Comparison of ENCODE assay signal across 8 cellular contexts in the genomic region with DNA sequence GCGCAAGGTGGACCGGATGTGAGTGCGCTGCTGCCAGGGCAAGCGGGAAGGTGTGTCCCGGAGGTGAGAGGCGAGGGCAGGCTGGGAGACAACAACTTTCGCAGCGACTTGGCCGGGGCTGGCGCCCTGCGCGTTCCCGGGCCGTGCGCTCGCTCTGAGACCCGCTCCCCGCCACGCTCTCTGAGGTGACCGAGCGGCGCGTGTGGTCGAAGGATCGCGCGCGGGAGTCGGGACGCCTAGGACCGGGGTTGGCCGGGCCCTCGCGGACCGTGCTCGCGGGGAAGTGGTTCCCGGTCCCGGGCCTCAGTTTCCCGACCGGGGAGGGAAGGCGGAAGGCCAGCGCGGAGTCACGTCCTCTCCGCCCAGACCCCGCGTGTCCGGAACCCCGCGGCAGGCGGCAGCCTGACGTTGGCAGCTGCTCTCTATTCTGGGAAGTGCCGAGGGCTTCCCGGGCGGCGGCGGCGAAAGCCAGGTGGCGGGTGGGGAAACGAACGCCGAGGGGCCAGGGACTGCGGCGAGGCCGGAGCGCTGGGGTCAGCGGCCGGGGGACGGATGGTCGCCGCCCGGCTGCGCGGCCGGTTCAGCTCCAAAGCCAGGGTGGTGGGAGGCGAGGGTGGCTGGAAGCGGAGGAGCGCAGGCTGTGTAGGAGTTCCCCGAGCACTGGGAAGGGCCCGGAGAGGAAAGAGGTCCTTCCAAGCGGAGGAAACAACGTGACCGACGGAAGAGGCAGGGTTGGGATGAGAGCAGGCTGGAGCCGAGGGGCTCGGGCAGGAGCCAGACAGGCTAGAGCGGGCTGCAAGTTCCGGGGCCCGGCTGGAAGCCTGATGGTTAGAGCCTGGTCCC. TPM values are rescaled to one million over a fixed set of nuclear protein-coding genes. Genes with fewer than 3 reads are reported as not detected.
DNase-seq lines count a peak whose midpoint lies in the region; ATAC-seq and TF ChIP-seq lines count a peak whose summit lies in the region.

No MANE protein-coding gene starts in this region.

- peak; percentile 52 for ATAC-seq in HG03159 (IDR thresholded peaks at IDR 0.05; ENCODE audit: unreplicated experiment)

- H3K4me3 ChIP-seq in SJCRH30 (peak overlapping the region; percentile 94), breast epithelium (peak overlapping the region; percentile 62 to 80 (median 68))

- H3K27ac ChIP-seq in SJCRH30 (peak overlapping the region; percentile 70), breast epithelium (peak overlapping the region; percentile 77 to 85)

- no peaks in the 10 kb centered on the region; the same call in 1 of the 2 replicates for H3K36me3 ChIP-seq in SJCRH30
- no peaks in the 10 kb centered on the region for H3K36me3 ChIP-seq in breast epithelium

- H3K4me1 ChIP-seq in SJCRH30 (peaks cover 12% of the 10 kb centered on the region), breast epithelium (peaks cover 0 to 2% of the 10 kb centered on the region in 2 donors)

- H3K27me3 ChIP-seq in SJCRH30, result no peaks in the 10 kb centered on the region
- H3K27me3 ChIP-seq in breast epithelium, result peaks cover 0 to 43% of the 10 kb centered on the region in 2 donors

- TF ChIP-seq CTCF in breast epithelium (IDR thresholded peaks at IDR 0.05), result no peak

- TF ChIP-seq POLR2A in breast epithelium (IDR thresholded peaks at IDR 0.05), result no peak

- H3K9me3 ChIP-seq in SJCRH30 (replicated peaks) (no peaks in the 10 kb centered on the region), breast epithelium (no peaks in the 10 kb centered on the region)

- intact Hi-C loops in breast epithelium (cut with DNase I; ENCODE audit: low total_unique reads), result no loop called here

- DNase-seq in NCI-H82 (lab: John Stamatoyannopoulos, UW) (peak; percentile 74), NCI-H82 treated with DMSO at 0.1 percent for 48 hours (lab: John Stamatoyannopoulos, UW; ENCODE audit: unreplicated experiment) (no peak), SJCRH30 (peak; percentile 60), breast epithelium (ENCODE audit: low spot score in 2 of 2) (no peak), kidney glomerular epithelial cell (lab: John Stamatoyannopoulos, UW) (peak; percentile 51), SIG-M5 (lab: John Stamatoyannopoulos, UW) (no peak)
- DNase-seq in stimulated activated CD4-positive, alpha-beta T cell treated with anti-CD3 and anti-CD28 coated beads, Interleukin-4, amount 100 ng/mL, for 1 hour, result peak; percentile 44

RNA-seq across cellular contexts. Expression of a gene that starts 1.0 kb away (rescaled TPM):
- total RNA-seq in SJCRH30 (2014; rRNA removed; shearing (Covaris generic)), result 45.8 and 50.6 TPM in 2 replicates
- 10 to 100 TPM in 2 of 3 donors, 1 to 10 TPM in 1; 4.9 to 27.5 (median 23.8) TPM for total RNA-seq in breast epithelium

Comparison
In these comparisons a context has a peak if more than half of its experiments do, and no peak if none do; other contexts are left out.
1. DNase-seq: peak in NCI-H82 (single experiment), SJCRH30 (2 of 2), kidney glomerular epithelial cell (single experiment) and stimulated activated CD4-positive, alpha-beta T cell treated with anti-CD3 and anti-CD28 coated beads, Interleukin-4, amount 100 ng/mL, for 1 hour (single experiment); none in NCI-H82 treated with DMSO at 0.1 percent for 48 hours (single experiment), breast epithelium (0 of 2) and SIG-M5 (single experiment).